ENCODE assay signal across 31 cellular contexts in genomic region chr10:36704124-36704523, GRCh38.
"Had no signal": no experiment of that assay in that cellular context is flagged by ENCODE, and none has a peak within 500 bp of the region (broad histone marks: within the 10 kb centered on the region; RNA-seq: fewer than 3 reads in every experiment).

No MANE protein-coding gene starts in this region.

- H3K4me3 ChIP-seq: adrenal gland, cardiac muscle cell had no signal

- FAIRE-seq: bronchial epithelial cell had no signal

- H3K36me3 ChIP-seq: adrenal gland, cardiac muscle cell had no signal

- ATAC-seq: activated CD8-positive, alpha-beta T cell treated with anti-CD3 and anti-CD28 coated beads for 36 hours; activated naive CD4-positive, alpha-beta T cell treated with anti-CD3 and anti-CD28 coated beads, Interleukin-2, amount 50 U/mL, for 72 hours; activated T-cell treated with anti-CD3 and anti-CD28 coated beads, Interleukin-2, amount 50 U/mL, for 4 hours; activated T-cell treated with anti-CD3 and anti-CD28 coated beads, Interleukin-2, amount 50 U/mL, for 72 hours; activated T-helper 17 cell treated with anti-CD3 and anti-CD28 coated beads, Interleukin-2, amount 50 U/mL, for 72 hours had no signal

- DNase-seq: activated B cell treated with CpG ODN at 0.5 μM for 24 hours; activated CD4-positive, alpha-beta memory T cell treated with anti-CD3 and anti-CD28 coated beads for 36 hours; activated CD4-positive, alpha-beta T cell treated with anti-CD3 and anti-CD28 coated beads for 4 hours; activated CD4-positive, alpha-beta T cell treated with anti-CD3 and anti-CD28 coated beads, Interleukin-2, amount 10 ng/mL, durations not matched to agents 24 days and 14 days; activated CD4-positive, alpha-beta T cell treated with anti-CD3 and anti-CD28 coated beads, Interleukin-2, amount 50 U/mL, for 1 hour; activated CD4-positive, alpha-beta T cell treated with anti-CD3 and anti-CD28 coated beads, Interleukin-2, amount 50 U/mL, for 4 hours; activated CD4-positive, CD25-positive, alpha-beta regulatory T cell treated with anti-CD3 and anti-CD28 coated beads, Interleukin-2, amount 50 U/mL, for 72 hours; activated CD8-positive, alpha-beta memory T cell treated with anti-CD3 and anti-CD28 coated beads, Interleukin-2, amount 50 U/mL, for 4 hours; activated CD8-positive, alpha-beta T cell treated with anti-CD3 and anti-CD28 coated beads for 36 hours; activated effector memory CD4-positive, alpha-beta T cell treated with anti-CD3 and anti-CD28 coated beads, Interleukin-2, amount 50 U/mL, for 16 hours; activated gamma-delta T cell treated with Interleukin-2 at 50 U/mL for 16 hours; activated naive CD4-positive, alpha-beta T cell; activated naive CD4-positive, alpha-beta T cell treated with anti-CD3 and anti-CD28 coated beads for 36 hours; activated naive CD4-positive, alpha-beta T cell treated with anti-CD3 and anti-CD28 coated beads, Interleukin-2, amount 50 U/mL, for 16 hours; activated naive CD8-positive, alpha-beta T cell treated with anti-CD3 and anti-CD28 coated beads for 36 hours; activated T-cell treated with anti-CD3 and anti-CD28 coated beads for 4 hours; activated T-cell treated with anti-CD3 and anti-CD28 coated beads, Interleukin-2, amount 50 U/mL, for 1 hour; activated T-cell treated with anti-CD3 and anti-CD28 coated beads, Interleukin-2, amount 50 U/mL, for 4 hours; activated T-cell treated with anti-CD3 and anti-CD28 coated beads, Interleukin-2, amount 50 U/mL, for 72 hours; adrenal gland; amniotic stem cell; aorta; caudate nucleus; cerebellar nuclear complex; T-helper 2 cell; T-helper 9 cell had no signal

- H3K27me3 ChIP-seq: adrenal gland, cardiac muscle cell had no signal

- H3K4me1 ChIP-seq: adrenal gland had no signal

- H3K9me3 ChIP-seq: adrenal gland had no signal

- H3K27ac ChIP-seq: adrenal gland, cardiac muscle cell, VCaP had no signal
